Comparison of ENCODE assay signal across 13 cellular contexts in the genomic region with DNA sequence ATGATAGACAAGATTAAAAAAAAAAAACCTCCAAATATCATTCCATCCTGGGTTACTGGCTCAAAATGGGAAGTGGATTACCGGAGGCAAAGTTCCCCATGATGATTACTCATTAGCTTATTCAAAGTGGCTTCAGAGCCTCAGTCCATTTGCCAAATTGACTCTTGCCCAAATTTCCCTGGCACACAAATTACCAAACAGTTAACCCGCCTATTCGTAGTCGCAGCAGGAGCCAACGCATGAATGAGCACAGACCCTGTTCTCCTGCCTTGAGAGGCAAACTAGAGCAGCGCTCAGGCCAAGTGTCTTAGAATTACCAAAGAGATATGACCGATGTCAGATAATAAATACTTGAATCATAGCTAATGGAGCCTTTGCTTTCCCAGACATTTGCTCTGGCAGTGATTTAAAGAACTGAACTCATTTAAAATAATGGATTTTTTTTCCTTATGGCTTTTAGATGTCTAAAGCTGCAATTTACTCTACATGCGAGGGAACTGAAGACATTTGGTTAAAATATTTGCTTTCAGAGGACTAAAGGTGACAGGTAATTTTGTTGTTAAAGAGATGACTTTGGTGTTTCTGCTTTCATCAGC.
A peak's percentile ranks its signal among the peaks of the same experiment; 100 is the strongest.
DNase-seq lines count a peak whose midpoint lies in the region; ATAC-seq, FAIRE-seq and TF ChIP-seq lines count a peak whose summit lies in the region.
"Had no signal": no experiment of that assay in that cellular context is flagged by ENCODE, and none has a peak within 500 bp of the region (broad histone marks: within the 10 kb centered on the region; RNA-seq: fewer than 3 reads in every experiment).

No MANE protein-coding gene starts in this region.

- 29% methylated on average over 8 of the region's 8 CpGs for WGBS in right cardiac atrium

- ATAC-seq in right cardiac atrium (peak; percentile 93), GM19395 (IDR thresholded peaks at IDR 0.05; ENCODE audit: unreplicated experiment) (no peak), GM21529 (IDR thresholded peaks at IDR 0.05; ENCODE audit: unreplicated experiment) (no peak)
- ATAC-seq: activated T-cell treated with anti-CD3 and anti-CD28 coated beads, Interleukin-2, amount 50 U/mL, for 72 hours had no signal

- no peak for TF ChIP-seq POLR2A in GM12891 (IDR thresholded peaks at IDR 0.05; ENCODE audit: low read depth, low read length)

- peak; percentile 39 for DNase-seq in NCI-H1417 treated with DMSO at 0.1 percent for 48 hours (lab: John Stamatoyannopoulos, UW)
- peak; percentile 98 for DNase-seq in astrocyte of the cerebellum (ENCODE audit: low read depth)
- peak; percentile 77 to 86 (median 77) for DNase-seq in right cardiac atrium
- DNase-seq in superior temporal gyrus (ENCODE audit: extremely low spot score) = peak; percentile 77
- no peak for DNase-seq in NCI-H82 (lab: John Stamatoyannopoulos, UW)
- no peak for DNase-seq in GM12891 (ENCODE audit: insufficient read length, low spot score)
- DNase-seq: activated T-cell treated with anti-CD3 and anti-CD28 coated beads, Interleukin-2, amount 50 U/mL, for 72 hours; effector memory CD4-positive, alpha-beta T cell; NCI-H2107; stimulated activated CD4-positive, alpha-beta T cell treated with anti-CD3 and anti-CD28 coated beads, Interleukin-1b, Interleukin-23, amount 100 ng/mL, for 48 hours had no signal

- TF ChIP-seq CTCF in astrocyte of the cerebellum (IDR thresholded peaks at IDR 0.05; ENCODE audit: low read depth, low read length, missing control alignments) = no peak

- no peak for FAIRE-seq in GM12891 (lab: Jason Lieb, UNC)
- FAIRE-seq: urothelium cell line had no signal

- no peaks in the 10 kb centered on the region for H3K9me3 ChIP-seq in right cardiac atrium (ENCODE audit: control insufficient read depth, low read length)

- H3K27ac ChIP-seq in right cardiac atrium (ENCODE audit: low read length) = no peak overlapping the region

- intact Hi-C loops in right cardiac atrium (cut with DNase I) = no loop called here

- H3K4me1 ChIP-seq in right cardiac atrium (ENCODE audit: control insufficient read depth, insufficient read depth, low read length) = peaks cover 1% of the 10 kb centered on the region

- in situ Hi-C loops in astrocyte of the cerebellum (cut with HindIII; ENCODE audit: low sequenced_read_pairs) = no loop called here

- H3K27me3 ChIP-seq in right cardiac atrium (ENCODE audit: control insufficient read depth, insufficient read depth) = no peaks in the 10 kb centered on the region

- H3K4me3 ChIP-seq in astrocyte of the cerebellum (ENCODE audit: low read depth, low read length) (no peak overlapping the region), right cardiac atrium (ENCODE audit: low read length) (no peak overlapping the region)

TF ChIP-seq in GM12891, 5 proteins besides CTCF, POLR2A, EP300 and RAD21:
- no peak for TF ChIP-seq SPI1 (IDR thresholded peaks at IDR 0.05; ENCODE audit: low read depth, low read length)
- TF ChIP-seq TAF1 (IDR thresholded peaks at IDR 0.05; ENCODE audit: low read depth, low read length) = no peak
- TF ChIP-seq POU2F2 (IDR thresholded peaks at IDR 0.05; ENCODE audit: low read depth, low read length) = no peak
- no peak for TF ChIP-seq POLR2AphosphoS5 (IDR thresholded peaks at IDR 0.05; ENCODE audit: low read depth, low read length)
- no peak for TF ChIP-seq PAX5 (IDR thresholded peaks at IDR 0.05; ENCODE audit: insufficient read depth, low read length, severe bottlenecking)

Comparison
In these comparisons a context has a peak if more than half of its experiments do, and no peak if none do; other contexts are left out.
1. DNase-seq: peak in NCI-H1417 treated with DMSO at 0.1 percent for 48 hours (single experiment), astrocyte of the cerebellum (single experiment), right cardiac atrium (3 of 3) and superior temporal gyrus (single experiment); none in NCI-H82 (single experiment) and GM12891 (single experiment).
2. ATAC-seq: peak in right cardiac atrium (2 of 2); none in GM19395 (single experiment) and GM21529 (single experiment).